In the genomic region with DNA sequence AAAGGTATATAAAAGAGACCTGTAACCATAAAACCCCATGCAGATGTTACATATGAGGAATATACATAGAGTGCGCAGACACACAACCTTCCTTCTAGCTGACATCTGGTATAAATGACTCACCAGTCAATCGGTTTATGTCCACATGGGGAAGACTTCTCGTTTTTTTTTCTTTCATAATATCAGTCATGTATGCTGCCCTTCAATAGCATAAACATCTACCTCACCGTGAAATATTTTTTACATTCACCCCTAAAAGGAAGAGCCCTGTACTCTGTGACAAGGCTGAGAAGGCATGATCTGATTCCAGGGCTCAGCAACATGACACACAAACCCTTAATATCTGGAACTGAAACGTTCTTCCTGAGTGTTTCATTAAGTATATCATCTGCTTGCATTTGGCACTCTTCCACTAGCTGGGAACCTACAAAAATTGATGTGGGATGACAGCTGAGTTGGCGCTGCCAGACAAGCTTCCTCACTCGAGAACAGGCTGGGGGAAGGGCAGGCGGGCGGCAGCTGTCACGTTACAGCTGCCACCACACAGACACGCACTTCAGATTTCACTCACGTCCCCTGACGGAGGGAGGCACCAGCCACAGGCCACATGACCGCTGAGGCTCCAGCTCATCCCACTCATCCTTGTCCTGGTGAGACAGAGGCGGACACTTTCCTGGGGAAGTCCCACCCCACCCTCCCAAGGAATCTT, we compare ENCODE assay signal across 8 cellular contexts.
DNase-seq lines count a peak whose midpoint lies in the region; ATAC-seq and TF ChIP-seq lines count a peak whose summit lies in the region.

No MANE protein-coding gene starts in this region.

- H3K27ac ChIP-seq in Peyer's patch = peak overlapping the region; percentile 38 to 61 (median 52)
- peak overlapping the region; percentile 98 for H3K27ac ChIP-seq in cingulate gyrus (ENCODE audit: low read depth, low read length)
- peak overlapping the region; percentile 67 for H3K27ac ChIP-seq in suprapubic skin

- no peaks in the 10 kb centered on the region for H3K36me3 ChIP-seq in Peyer's patch
- H3K36me3 ChIP-seq in suprapubic skin = no peaks in the 10 kb centered on the region

- H3K9me3 ChIP-seq in Peyer's patch = no peaks in the 10 kb centered on the region
- no peaks in the 10 kb centered on the region for H3K9me3 ChIP-seq in suprapubic skin

- DNase-seq in DMS53 treated with DMSO at 0.1 percent for 48 hours (lab: John Stamatoyannopoulos, UW; ENCODE audit: unreplicated experiment) (peak; percentile 79), Peyer's patch (peak in 2 of 3 donors; percentile 62 to 72), lung microvascular endothelial cell (ENCODE audit: low read depth in 2 of 2) (peak; percentile 68 to 91), suprapubic skin (ENCODE audit: low spot score in 2 of 2) (peak; percentile 83 to 87), cerebellar cortex (ENCODE audit: low spot score) (no peak)

- TF ChIP-seq EP300 in suprapubic skin (IDR thresholded peaks at IDR 0.05) = no peak

- WGBS in suprapubic skin = 10% methylated on average over 12 of the region's 15 CpGs

- peaks cover 0 to 17% (median 0%) of the 10 kb centered on the region in 4 donors for H3K4me1 ChIP-seq in Peyer's patch
- peaks cover 28% of the 10 kb centered on the region for H3K4me1 ChIP-seq in suprapubic skin

- peak; percentile 74 for ATAC-seq in GM19455 (IDR thresholded peaks at IDR 0.05; ENCODE audit: unreplicated experiment)
- ATAC-seq in HG03565 (IDR thresholded peaks at IDR 0.05; ENCODE audit: unreplicated experiment) = peak; percentile 75

- TF ChIP-seq POLR2A in Peyer's patch (IDR thresholded peaks at IDR 0.05) (no peak), suprapubic skin (IDR thresholded peaks at IDR 0.05) (no peak)

- H3K27me3 ChIP-seq in Peyer's patch (no peaks in the 10 kb centered on the region), suprapubic skin (no peaks in the 10 kb centered on the region)

- no peak for TF ChIP-seq CTCF in Peyer's patch (IDR thresholded peaks at IDR 0.05)
- no peak for TF ChIP-seq CTCF in suprapubic skin (IDR thresholded peaks at IDR 0.05)

- no peak overlapping the region for H3K4me3 ChIP-seq in Peyer's patch
- H3K4me3 ChIP-seq in suprapubic skin = no peak overlapping the region
